Comparison of ENCODE assay signal across 8 cellular contexts in genomic region chr11:102111011-102111786, GRCh38. TPM values are rescaled to one million over a fixed set of nuclear protein-coding genes. Genes with fewer than 3 reads are reported as not detected.
DNase-seq lines count a peak whose midpoint lies in the region; ATAC-seq and TF ChIP-seq lines count a peak whose summit lies in the region.

No MANE protein-coding gene starts in this region.

- no peaks in the 10 kb centered on the region for H3K9me3 ChIP-seq in MM.1S (replicated peaks; ENCODE audit: insufficient read depth, low read length)

- H3K9me3 Mint-ChIP-seq in brain = peaks cover 0 to 2% (median 0%) of the 10 kb centered on the region in 5 experiments

- no peak overlapping the region for H3K4me3 ChIP-seq in GM12865 (ENCODE audit: low read depth, low read length)
- peak overlapping the region; percentile 76 for H3K4me3 ChIP-seq in MM.1S (ENCODE audit: low read length)

- H3K36me3 Mint-ChIP-seq in brain = peaks cover 3% of the 10 kb centered on the region

- DNase-seq in GM12865 (ENCODE audit: low read depth) = peak; percentile 12
- DNase-seq in MM.1S = peak; percentile 34
- peak; percentile 67 for DNase-seq in iPS DF 19.7 (ENCODE audit: low read depth, low spot score)
- peak; percentile 58 for DNase-seq in renal cortical epithelial cell (ENCODE audit: low read depth)
- no peak for DNase-seq in NCI-H146 (lab: John Stamatoyannopoulos, UW)

- H3K36me3 ChIP-seq in MM.1S (replicated peaks; ENCODE audit: insufficient read depth, low read length) = no peaks in the 10 kb centered on the region

- peak overlapping the region; percentile 96 for H3K4me2 ChIP-seq in MM.1S (ENCODE audit: low read depth, low read length)

- H3K79me2 ChIP-seq in MM.1S (ENCODE audit: low read length) = no peaks in the 10 kb centered on the region

- H3K9me2 ChIP-seq in MM.1S (replicated peaks; ENCODE audit: insufficient read depth, low read length) = no peaks in the 10 kb centered on the region

- H3K4me3 Mint-ChIP-seq in brain = peak overlapping the region; percentile 88 to 99 (median 96)

- peak overlapping the region; percentile 94 for H2AFZ ChIP-seq in MM.1S (ENCODE audit: low read length)

- peaks cover 18% of the 10 kb centered on the region for H3K27me3 Mint-ChIP-seq in brain

- H3K4me1 Mint-ChIP-seq in brain = peaks cover 47% of the 10 kb centered on the region

- ATAC-seq in GM21737 (IDR thresholded peaks at IDR 0.05; ENCODE audit: unreplicated experiment) (no peak), GM21619 (IDR thresholded peaks at IDR 0.05; ENCODE audit: unreplicated experiment) (no peak)

- TF ChIP-seq CTCF in GM12865 (IDR thresholded peaks at IDR 0.05; ENCODE audit: insufficient read depth, low read depth, low read length, missing control alignments) (no peak), MM.1S (IDR thresholded peaks at IDR 0.05; ENCODE audit: low read length) (peak; percentile 13; the same call in 1 of the 2 replicates), brain (conservative IDR thresholded peaks at IDR 0.05) (no peak)

- no peaks in the 10 kb centered on the region for H4K20me1 ChIP-seq in MM.1S (ENCODE audit: insufficient read depth, low read length)

- H3K9ac ChIP-seq in MM.1S (ENCODE audit: low read length) = peak overlapping the region; percentile 25; the same call in 1 of the 2 replicates

- H3K27ac Mint-ChIP-seq in brain = peak overlapping the region; percentile 90 to 100 (median 99)

- H3F3A ChIP-seq in MM.1S (ENCODE audit: insufficient read depth, low read length) = no peaks in the 10 kb centered on the region

- no peaks in the 10 kb centered on the region for H3K27me3 ChIP-seq in MM.1S (replicated peaks; ENCODE audit: insufficient read depth, low read length)

- H3K4me1 ChIP-seq in MM.1S (ENCODE audit: low read length) = no peaks in the 10 kb centered on the region

- no peak overlapping the region for H3K27ac ChIP-seq in MM.1S (ENCODE audit: low read length)

RNA-seq across cellular contexts. Expression of gene YAP1, which starts 1.0 kb away (rescaled TPM):
- 6.4 TPM for polyA plus RNA-seq in brain (ENCODE audit: insufficient read depth, low read depth, low replicate concordance)
- 98.1 and 219 TPM in 2 replicates for total RNA-seq in renal cortical epithelial cell
